In genomic region chr19:38387550-38388309, GRCh38 we compare ENCODE assay signal across 8 cellular contexts. TPM values are rescaled to one million over a fixed set of nuclear protein-coding genes. Genes with fewer than 3 reads are reported as not detected.
DNase-seq lines count a peak whose midpoint lies in the region; ATAC-seq and TF ChIP-seq lines count a peak whose summit lies in the region.

A gene with protein sequence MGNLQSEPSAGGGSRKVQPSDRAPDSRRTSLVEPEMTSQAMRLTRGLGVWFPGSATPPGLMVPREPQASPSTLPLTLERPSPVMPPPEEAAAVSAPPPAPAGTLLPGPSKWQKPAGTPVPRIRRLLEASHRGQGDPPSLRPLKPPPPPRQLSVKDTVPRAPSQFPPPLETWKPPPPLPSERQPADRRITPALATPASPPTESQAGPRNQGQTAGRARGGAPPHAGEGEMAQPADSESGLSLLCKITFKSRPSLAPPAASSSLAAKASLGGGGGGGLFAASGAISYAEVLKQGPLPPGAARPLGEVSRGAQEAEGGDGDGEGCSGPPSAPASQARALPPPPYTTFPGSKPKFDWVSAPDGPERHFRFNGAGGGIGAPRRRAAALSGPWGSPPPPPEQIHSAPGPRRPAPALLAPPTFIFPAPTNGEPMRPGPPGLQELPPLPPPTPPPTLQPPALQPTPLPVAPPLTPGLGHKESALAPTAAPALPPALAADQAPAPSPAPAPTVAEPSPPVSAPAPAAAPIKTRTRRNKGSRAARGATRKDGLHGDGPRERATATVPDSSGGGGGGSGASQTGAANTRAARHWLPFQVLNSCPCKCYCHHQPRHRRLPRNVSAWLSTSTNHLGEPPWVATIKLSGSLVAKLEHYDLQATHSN (minus strand): TSS chr19:38388034. CDS start chr19:38387261, 773 bp downstream.

- CTCF ChIA-PET in AG04450 (lab: Charles Lee), result interaction anchor here (1.0 to 1.8 kb wide), 7 partner anchors 13 to 485 kb away, joined by 3 to 37 read pairs (median 5); partner anchors contain the start of genes EIF3K, FAM98C and PSMD8

- no peak within 1 kb of the TSS for H3K4ac ChIP-seq in trophoblast cell (ENCODE audit: low read depth, low read length)

- H3K4me1 ChIP-seq in adrenal gland (replicated peaks in 1 of 2) (peaks cover 14 to 29% of the 10 kb centered on the region in 2 donors), heart right ventricle (peaks cover 15 to 50% (median 33%) of the 10 kb centered on the region in 9 donors), trophoblast cell (ENCODE audit: control insufficient read depth in 1 of 2, insufficient read depth in 2 of 2, low read length in 2 of 2) (peaks cover 19 to 23% of the 10 kb centered on the region in 2 experiments), thyroid gland (peaks cover 26% of the 10 kb centered on the region in 2 donors)

- intact Hi-C loops in adrenal gland (cut with DNase I) (no loop called here), heart right ventricle (cut with DNase I) (no loop called here), thyroid gland (cut with DNase I) (no loop called here)

- H3K79me2 ChIP-seq in trophoblast cell (ENCODE audit: control insufficient read depth, insufficient read depth, low read length, poor library complexity), result no peaks in the 10 kb centered on the region

- peak within 1 kb of the TSS; percentile 41 for H3K14ac ChIP-seq in trophoblast cell (ENCODE audit: low read length)

- H3K9ac ChIP-seq in trophoblast cell (ENCODE audit: low read length), result no peak within 1 kb of the TSS

- peak within 1 kb of the TSS; percentile 23 for H2BK12ac ChIP-seq in trophoblast cell (ENCODE audit: low read length)

- H4K91ac ChIP-seq in trophoblast cell (ENCODE audit: low read depth, low read length), result peak within 1 kb of the TSS; percentile 7

- H3K9me3 ChIP-seq in AG04450 (ENCODE audit: control insufficient read depth, insufficient read depth, low read length) (peaks cover 4% of the 10 kb centered on the region; the same call in 1 of the 2 replicates), adrenal gland (replicated peaks in 1 of 3) (no peaks in the 10 kb centered on the region), heart right ventricle (no peaks in the 10 kb centered on the region), trophoblast cell (ENCODE audit: insufficient read depth, low read depth, low read length) (no peaks in the 10 kb centered on the region), thyroid gland (no peaks in the 10 kb centered on the region)

- TF ChIP-seq CTCF in AG04450 (IDR thresholded peaks at IDR 0.05; ENCODE audit: low read depth, low read length) (no peak), adrenal gland (IDR thresholded peaks at IDR 0.05) (no peak), heart right ventricle (IDR thresholded peaks at IDR 0.05) (no peak), thyroid gland (IDR thresholded peaks at IDR 0.05) (no peak)

- peak within 1 kb of the TSS; percentile 37 for H3K18ac ChIP-seq in trophoblast cell (ENCODE audit: low read length)

- peak within 1 kb of the TSS; percentile 93 for H3K4me3 ChIP-seq in AG04450 (ENCODE audit: low read depth, low read length)
- H3K4me3 ChIP-seq in adrenal gland, result peak within 1 kb of the TSS in 2 of 4 donors; percentile 22 to 58
- peak within 1 kb of the TSS; percentile 33 to 64 (median 54) for H3K4me3 ChIP-seq in heart right ventricle
- H3K4me3 ChIP-seq in trophoblast cell (ENCODE audit: low read depth, low read length), result peak within 1 kb of the TSS; percentile 65
- peak within 1 kb of the TSS; percentile 14 to 71 (median 16) for H3K4me3 ChIP-seq in thyroid gland (replicated peaks in 1 of 3)

- H2BK5ac ChIP-seq in trophoblast cell (ENCODE audit: low read depth, low read length, poor library complexity), result no peak within 1 kb of the TSS

- H2AK5ac ChIP-seq in trophoblast cell (ENCODE audit: low read length), result peak within 1 kb of the TSS; percentile 28

- peak; percentile 59 to 79 (median 74) for ATAC-seq in heart right ventricle

- peak within 1 kb of the TSS; percentile 66 for H3K4me2 ChIP-seq in trophoblast cell (ENCODE audit: low read length)

- H2BK120ac ChIP-seq in trophoblast cell (ENCODE audit: insufficient read depth, low read length, poor library complexity), result no peak within 1 kb of the TSS

- POLR2A ChIA-PET in AG04450 (lab: Yijun Ruan, JAX), result interaction anchor here (0.5 to 3.5 kb wide), 8 partner anchors 10 to 808 kb away, joined by 3 to 49 read pairs (median 5); partner anchors contain the start of genes CATSPERG, EIF3K, FAM98C and PSMD8

- no peak within 1 kb of the TSS for H3K23ac ChIP-seq in trophoblast cell (ENCODE audit: low read length)

- DNase-seq in AG04450 (ENCODE audit: low read depth, low spot score) (peak; percentile 87), GM19240 (ENCODE audit: insufficient read length, low spot score) (peak; percentile 89), NCI-H1105 (lab: John Stamatoyannopoulos, UW) (peak; percentile 85), T-helper 1 cell (peak; percentile 70 to 84 (median 78)), adrenal gland (peak; percentile 70 to 90 (median 82)), heart right ventricle (peak; percentile 75 to 77), trophoblast cell (peak; percentile 64 to 70), thyroid gland (peak; percentile 95 to 96)

- H3K36me3 ChIP-seq in adrenal gland (replicated peaks in 1 of 2) (peaks cover 0 to 14% of the 10 kb centered on the region in 2 donors), heart right ventricle (peaks cover 0 to 38% (median 16%) of the 10 kb centered on the region in 9 donors), trophoblast cell (ENCODE audit: control insufficient read depth in 1 of 2, insufficient read depth in 2 of 2, low read length in 2 of 2) (peaks cover 33 to 37% of the 10 kb centered on the region in 2 experiments), thyroid gland (peaks cover 8 to 11% of the 10 kb centered on the region in 2 donors)

- H3K27me3 ChIP-seq in AG04450 (ENCODE audit: control insufficient read depth, insufficient read depth, low read length), result no peaks in the 10 kb centered on the region
- H3K27me3 ChIP-seq in adrenal gland, result no peaks in the 10 kb centered on the region
- peaks cover 0 to 65% (median 0%) of the 10 kb centered on the region in 7 donors for H3K27me3 ChIP-seq in heart right ventricle
- no peaks in the 10 kb centered on the region for H3K27me3 ChIP-seq in trophoblast cell (ENCODE audit: insufficient read depth, low read length)
- no peaks in the 10 kb centered on the region for H3K27me3 ChIP-seq in thyroid gland

- WGBS in adrenal gland, 4 donors, result 1 to 2% (median 2%) methylated on average over 45 to 50 of the region's 50 CpGs
- WGBS in heart right ventricle, 2 donors, result 1 to 2% methylated on average over 48 to 50 of the region's 50 CpGs
- WGBS in trophoblast cell (ENCODE audit: extremely low coverage, insufficient coverage, insufficient read length), result no CpG with 5 or more reads among the region's 50 CpGs
- 2% methylated on average over 46 to 47 of the region's 50 CpGs for WGBS in thyroid gland, 2 donors

- H3K79me1 ChIP-seq in trophoblast cell (ENCODE audit: low read length), result peaks cover 8% of the 10 kb centered on the region

- H3K27ac ChIP-seq in AG04450 (ENCODE audit: low read depth, low read length), result peak within 1 kb of the TSS; percentile 77
- H3K27ac ChIP-seq in adrenal gland, result peak within 1 kb of the TSS in 2 of 5 donors; percentile 62 to 81
- peak within 1 kb of the TSS in 6 of 10 donors; percentile 22 to 87 (median 55) for H3K27ac ChIP-seq in heart right ventricle
- H3K27ac ChIP-seq in trophoblast cell (ENCODE audit: low read depth, low read length), result no peak within 1 kb of the TSS
- peak within 1 kb of the TSS; percentile 68 to 84 (median 80) for H3K27ac ChIP-seq in thyroid gland

- TF ChIP-seq POLR2A in adrenal gland (IDR thresholded peaks at IDR 0.05) (peak in 1 of 2 donors; percentile 30), thyroid gland (IDR thresholded peaks at IDR 0.05) (peak in 1 of 2 donors; percentile 66)

- peak within 1 kb of the TSS; percentile 63 for H4K8ac ChIP-seq in trophoblast cell (ENCODE audit: low read depth, low read length)

- H2AFZ ChIP-seq in trophoblast cell (ENCODE audit: insufficient read depth, low read length, poor library complexity), result peak within 1 kb of the TSS; percentile 56

- peak within 1 kb of the TSS; percentile 72 for H4K12ac ChIP-seq in trophoblast cell (ENCODE audit: low read depth, low read length)

RNA-seq across cellular contexts. Expression of the gene that starts here (rescaled TPM):
- polyA plus RNA-seq in AG04450 (2011; rRNA removed) (0.15 and 0.27 TPM in 2 replicates), adrenal gland (1 to 10 TPM in 1 of 3 donors, under 1 TPM in 1, not detected in 1; 0.88 to 1.6 TPM), heart right ventricle (under 1 TPM in 1 of 2 donors, not detected in 1; 0.22 TPM)
- 0.17 TPM in 1 of 2 replicates, not detected in the other for polyA minus RNA-seq in AG04450 (2011; rRNA and poly(A)+ RNA removed)
- total RNA-seq in adrenal gland (1 to 10 TPM in 1 of 8 donors, under 1 TPM in 5, not detected in 2; 0.57 to 1.4 (median 0.78) TPM), heart right ventricle (under 1 TPM in 5 of 10 donors, not detected in 5; 0.13 to 0.57 (median 0.40) TPM), thyroid gland (1 to 10 TPM in 2 of 4 donors, under 1 TPM in 2; 0.63 to 3.0 (median 1.8) TPM)
- 0.21 and 0.31 TPM in 2 replicates for polyA plus RNA-seq in trophoblast cell (2013)

Comparison
In these comparisons a context has a peak if more than half of its experiments do, and no peak if none do; other contexts are left out.
1. Peak in DNase-seq, H3K4me3 ChIP-seq and H3K27ac ChIP-seq in AG04450; RNA of the gene not detected or under 1 TPM.
2. Peak in DNase-seq, ATAC-seq, H3K4me3 ChIP-seq and H3K27ac ChIP-seq in heart right ventricle; RNA of the gene not detected or under 1 TPM.